In genomic region chr17:40112191-40112590, GRCh38 we compare ENCODE assay signal across 8 cellular contexts. TPM values are rescaled to one million over a fixed set of nuclear protein-coding genes. Genes with fewer than 3 reads are reported as not detected.
DNase-seq lines count a peak whose midpoint lies in the region; ATAC-seq and TF ChIP-seq lines count a peak whose summit lies in the region.

No MANE protein-coding gene starts in this region.

- H3K27ac ChIP-seq in right atrium auricular region (peak overlapping the region; percentile 90 to 97), coronary artery (peak overlapping the region; percentile 94 to 96), aorta (ENCODE audit: low read depth in 1 of 2, low read length in 2 of 2) (peak overlapping the region; percentile 4 to 90)

- H3K27me3 Mint-ChIP-seq in nephron progenitor cell (ENCODE audit: low read depth, poor library complexity): peaks cover 2% of the 10 kb centered on the region

- no peak for DNase-seq in right atrium auricular region (ENCODE audit: low spot score)
- no peak for DNase-seq in Right ventricle myocardium superior
- DNase-seq in coronary artery (ENCODE audit: low spot score): no peak
- no peak for DNase-seq in nephron progenitor cell
- DNase-seq in aorta: no peak
- no peak for DNase-seq in stimulated activated CD4-positive, alpha-beta T cell treated with anti-CD3 and anti-CD28 coated beads, Interleukin-2, amount 100 ng/mL, for 48 hours
- no peak for DNase-seq in NOMO-1 treated with dmso at 0.1 percent for 144 hours (lab: John Stamatoyannopoulos, UW; ENCODE audit: unreplicated experiment)

- intact Hi-C loops in Right ventricle myocardium superior (cut with DNase I) (loop anchor here (5.0 kb wide), 1 partner anchor 55 kb away; no protein-coding TSS in a partner anchor), aorta (cut with DNase I) (loop anchor here (2.0 to 5.0 kb wide), 5 partner anchors 35 to 210 kb away; no protein-coding TSS in a partner anchor)

- H3K4me1 Mint-ChIP-seq in nephron progenitor cell: peaks cover 89% of the 10 kb centered on the region

- no peaks in the 10 kb centered on the region for H3K9me3 ChIP-seq in right atrium auricular region
- H3K9me3 ChIP-seq in aorta (ENCODE audit: control insufficient read depth, low read length): no peaks in the 10 kb centered on the region

- 7 to 15% methylated on average over 2 of the region's 2 CpGs for whole genome bisulfite sequencing in aorta, 2 donors

- H3K27ac Mint-ChIP-seq in nephron progenitor cell: peak overlapping the region; percentile 99

- H3K36me3 ChIP-seq in right atrium auricular region: no peaks in the 10 kb centered on the region
- H3K36me3 ChIP-seq in aorta (ENCODE audit: control insufficient read depth in 1 of 2, insufficient read depth in 2 of 2, low read length in 1 of 2): no peaks in the 10 kb centered on the region

- H3K9me3 Mint-ChIP-seq in nephron progenitor cell: no peaks in the 10 kb centered on the region

- TF ChIP-seq CTCF in right atrium auricular region (IDR thresholded peaks at IDR 0.05) (no peak), coronary artery (IDR thresholded peaks at IDR 0.05) (no peak), nephron progenitor cell (IDR thresholded peaks at IDR 0.05) (no peak)

- ATAC-seq in Right ventricle myocardium superior (ENCODE audit: poor library complexity) (no peak), aorta (ENCODE audit: low FRiP score) (no peak), GM21825 (IDR thresholded peaks at IDR 0.05; ENCODE audit: unreplicated experiment) (no peak)

- peak overlapping the region; percentile 67 for H3K4me3 Mint-ChIP-seq in nephron progenitor cell

- H3K27me3 ChIP-seq in right atrium auricular region: no peaks in the 10 kb centered on the region
- no peaks in the 10 kb centered on the region for H3K27me3 ChIP-seq in aorta (ENCODE audit: control insufficient read depth in 1 of 2, insufficient read depth in 2 of 2, low read length in 1 of 2)

- H3K4me1 ChIP-seq in right atrium auricular region: peaks cover 0 to 66% of the 10 kb centered on the region in 2 donors
- H3K4me1 ChIP-seq in aorta (ENCODE audit: control insufficient read depth in 1 of 2, insufficient read depth in 2 of 2, low read length in 2 of 2): peaks cover 3 to 4% of the 10 kb centered on the region in 2 donors

- H3K4me3 ChIP-seq in right atrium auricular region (no peak overlapping the region), coronary artery (peak overlapping the region; percentile 43), aorta (ENCODE audit: low read length in 2 of 2) (no peak overlapping the region)

- no peaks in the 10 kb centered on the region for H3K36me3 Mint-ChIP-seq in nephron progenitor cell (ENCODE audit: low read depth)

RNA-seq across cellular contexts. Expression of gene MSL1, which starts 9.6 kb away (rescaled TPM):
- 10 to 100 TPM; 42.2 to 52.5 TPM for total RNA-seq in right atrium auricular region
- 46.8 TPM for total RNA-seq in Right ventricle myocardium superior
- total RNA-seq in aorta: 100 to 1,000 TPM in 1 of 2 donors, 10 to 100 TPM in 1; 81.0 to 100 TPM
- 100 to 1,000 TPM in 1 of 2 donors, 10 to 100 TPM in 1; 21.2 to 171 TPM for polyA plus RNA-seq in aorta

RNA-seq across cellular contexts. Expression of gene NR1D1, which starts 11.8 kb away (rescaled TPM):
- 1 to 10 TPM; 8.3 to 9.9 TPM for total RNA-seq in right atrium auricular region
- total RNA-seq in Right ventricle myocardium superior: 21.1 TPM
- 10 to 100 TPM; 18.4 to 53.6 TPM for total RNA-seq in aorta
- polyA plus RNA-seq in aorta: 10 to 100 TPM in 1 of 2 donors, 1 to 10 TPM in 1; 8.6 to 28.5 TPM

RNA-seq across cellular contexts. Expression of gene CASC3, which starts 28.1 kb away (rescaled TPM):
- total RNA-seq in right atrium auricular region: 10 to 100 TPM; 26.0 to 35.5 TPM
- total RNA-seq in Right ventricle myocardium superior: 45.9 TPM
- 100 to 1,000 TPM; 115 to 116 TPM for total RNA-seq in aorta
- polyA plus RNA-seq in aorta: 10 to 100 TPM; 68.3 to 94.7 TPM

RNA-seq across cellular contexts. Expression of gene THRA, which starts 49.4 kb away (rescaled TPM):
- 10 to 100 TPM; 60.3 to 69.0 TPM for total RNA-seq in right atrium auricular region
- 80.0 TPM for total RNA-seq in Right ventricle myocardium superior
- total RNA-seq in aorta: 10 to 100 TPM; 53.7 to 62.3 TPM
- polyA plus RNA-seq in aorta: 10 to 100 TPM; 38.9 to 52.1 TPM

RNA-seq across cellular contexts. Expression of gene MED24, which starts 58.0 kb away (rescaled TPM):
- total RNA-seq in right atrium auricular region (10 to 100 TPM; 44.2 to 44.7 TPM), Right ventricle myocardium superior (54.0 TPM), aorta (10 to 100 TPM; 60.8 to 70.9 TPM)
- polyA plus RNA-seq in aorta: 10 to 100 TPM; 20.7 to 66.5 TPM
